Comparison of ENCODE assay signal across 22 cellular contexts in genomic region chr7:21639206-21639868, GRCh38.
"Had no signal": no experiment of that assay in that cellular context is flagged by ENCODE, and none has a peak within 500 bp of the region (broad histone marks: within the 10 kb centered on the region; RNA-seq: fewer than 3 reads in every experiment).

No MANE protein-coding gene starts in this region.

- H3K36me3 ChIP-seq: breast epithelium had no signal

- H3K4me3 ChIP-seq: breast epithelium had no signal

- H3K27me3 ChIP-seq: breast epithelium had no signal

- ATAC-seq: activated CD4-positive, alpha-beta T cell treated with anti-CD3 and anti-CD28 coated beads for 36 hours; activated CD8-positive, alpha-beta T cell treated with anti-CD3 and anti-CD28 coated beads for 36 hours; activated T-cell treated with anti-CD3 and anti-CD28 coated beads, Interleukin-2, amount 50 U/mL, for 72 hours; T-helper 17 cell had no signal

- H3K4me1 ChIP-seq: breast epithelium had no signal

- H3K27ac ChIP-seq: breast epithelium had no signal

- H3K9me3 ChIP-seq: breast epithelium had no signal

- FAIRE-seq: RCC 7860, TTC549 had no signal

- DNase-seq: activated CD4-positive, alpha-beta T cell treated with anti-CD3 and anti-CD28 coated beads for 36 hours; activated CD8-positive, alpha-beta memory T cell treated with anti-CD3 and anti-CD28 coated beads, Interleukin-2, amount 50 U/mL, for 4 hours; activated CD8-positive, alpha-beta T cell treated with anti-CD3 and anti-CD28 coated beads for 36 hours; activated naive CD4-positive, alpha-beta T cell treated with anti-CD3 and anti-CD28 coated beads, Interleukin-2, amount 50 U/mL, for 16 hours; activated naive CD8-positive, alpha-beta T cell treated with anti-CD3 and anti-CD28 coated beads, Interleukin-2, amount 10 ng/mL, durations not matched to agents 7 days and 5 days; activated T-cell treated with anti-CD3 and anti-CD28 coated beads, Interleukin-2, amount 50 U/mL, for 72 hours; aorta; KG1; MM.1S; NCI-H1105; NCI-H1436; NCI-H1694 treated with DMSO at 0.1 percent for 48 hours; NCI-H2029 treated with DMSO at 0.1 percent for 48 hours; NCI-H345; NCI-H510A; NCI-H526 treated with DMSO at 0.1 percent for 48 hours; SIG-M5; T-helper 17 cell; T-helper 9 cell had no signal
